Comparison of ENCODE assay signal across 8 cellular contexts in genomic region chr12:57005980-57006808, GRCh38. TPM values are rescaled to one million over a fixed set of nuclear protein-coding genes. Genes with fewer than 3 reads are reported as not detected.
DNase-seq lines count a peak whose midpoint lies in the region; ATAC-seq and TF ChIP-seq lines count a peak whose summit lies in the region.

Gene ZBTB39, minus strand, starts transcription at chr12:57006546. Its CDS starts 1,629 bp downstream, at chr12:57004917.

- H3K36me3 ChIP-seq in left lung, result peaks cover 0 to 32% of the 10 kb centered on the region in 2 donors

- peak within 1 kb of the TSS; percentile 78 to 94 for H3K4me3 ChIP-seq in left lung

- ATAC-seq in HG02759 (IDR thresholded peaks at IDR 0.05; ENCODE audit: unreplicated experiment) (peak; percentile 85), left lung (peak; percentile 86)

- H3K27ac ChIP-seq in cingulate gyrus (ENCODE audit: low read depth, low read length), result peak within 1 kb of the TSS; percentile 65
- H3K27ac ChIP-seq in left lung, result peak within 1 kb of the TSS; percentile 67 to 75

- H3K27me3 ChIP-seq in left lung, result no peaks in the 10 kb centered on the region

- intact Hi-C loops in left lung (cut with DNase I), result no loop called here

- no peaks in the 10 kb centered on the region for H3K9me3 ChIP-seq in left lung

- DNase-seq in DMS 273 (lab: John Stamatoyannopoulos, UW; ENCODE audit: unreplicated experiment) (peak; percentile 83), DMS 273 treated with DMSO at 0.1 percent for 48 hours (lab: John Stamatoyannopoulos, UW) (no peak), NCI-H2107 (lab: John Stamatoyannopoulos, UW) (peak; percentile 44), left lung (peak; percentile 45 to 87)
- peak; percentile 51 for DNase-seq in activated CD4-positive, alpha-beta T cell treated with anti-CD3 and anti-CD28 coated beads for 1 hour
- peak; percentile 46 to 54 for DNase-seq in stimulated activated CD4-positive, alpha-beta T cell treated with anti-CD3 and anti-CD28 coated beads, Interleukin-4, amount 100 ng/mL, for 48 hours (ENCODE audit: low read depth in 2 of 2)

- peak; percentile 41 to 47 for TF ChIP-seq CTCF in left lung (IDR thresholded peaks at IDR 0.05)

- H3K4me1 ChIP-seq in left lung, result peaks cover 12 to 33% of the 10 kb centered on the region in 2 donors

RNA-seq across cellular contexts. Expression of gene ZBTB39, which starts in this region (rescaled TPM):
- 1 to 10 TPM; 3.8 to 6.1 TPM for total RNA-seq in left lung
